ENCODE assay signal across 28 cellular contexts in the genomic region with DNA sequence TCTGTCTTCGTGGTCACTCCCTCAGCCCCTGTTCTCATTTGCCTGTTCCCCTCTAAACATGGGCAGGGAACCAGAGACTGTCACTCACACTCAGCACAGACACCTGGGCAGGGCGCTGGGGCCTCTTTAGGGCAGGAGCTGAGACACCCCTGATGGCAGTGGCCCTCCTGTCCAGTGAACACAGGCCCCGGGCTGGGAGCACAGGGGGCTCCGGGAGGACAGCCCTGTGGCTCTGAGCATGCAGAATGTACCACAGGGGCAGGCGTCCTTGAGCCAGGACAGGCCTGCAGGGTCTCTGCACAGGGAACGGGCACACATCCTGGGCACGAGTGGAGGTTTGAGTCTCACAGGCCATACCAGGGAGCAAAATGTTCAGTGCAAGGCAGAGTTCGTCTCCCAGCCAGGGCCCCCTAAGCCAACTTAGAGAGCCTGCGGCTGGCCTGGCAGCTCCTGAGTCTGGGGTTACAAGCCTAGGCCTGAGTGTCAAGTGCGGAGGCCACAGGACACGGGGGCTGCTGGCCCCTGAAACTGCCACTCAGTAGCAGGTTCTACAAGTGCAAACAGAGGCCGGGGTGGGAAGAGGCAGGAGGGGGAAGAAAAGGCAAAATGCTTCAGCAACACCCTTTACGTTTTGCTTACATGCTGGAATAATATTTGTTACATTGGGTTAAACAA. TPM values are rescaled to one million over a fixed set of nuclear protein-coding genes. Genes with fewer than 3 reads are reported as not detected.
"Had no signal": no experiment of that assay in that cellular context is flagged by ENCODE, and none has a peak within 500 bp of the region (broad histone marks: within the 10 kb centered on the region; RNA-seq: fewer than 3 reads in every experiment).

No MANE protein-coding gene starts in this region.

- H3K4me3 Mint-ChIP-seq: activated CD8-positive, alpha-beta memory T cell treated with anti-CD3 and anti-CD28 coated beads, Interleukin-2, amount 10 ng/mL, durations not matched to agents 7 days and 5 days; activated naive CD8-positive, alpha-beta T cell treated with anti-CD3 and anti-CD28 coated beads, Interleukin-2, amount 50 U/mL, for 24 hours; activated T-cell treated with anti-CD3 and anti-CD28 coated beads, Interleukin-2, amount 50 U/mL, for 24 hours; activated T-helper 1 cell treated with anti-CD3 and anti-CD28 coated beads, Interleukin-12 subunit alpha, Interleukin-12 subunit beta, Interleukin-2, Interleukin-4 antibody, amounts not matched to agents 30 ng/mL and 10 ng/mL and 1 ng/mL, durations not matched to agents 14 hours and 24 hours and 36 hours; brain; WTC11 had no signal

- H3K36me3 ChIP-seq: SJCRH30 had no signal

- H3K27ac ChIP-seq: PC-9, SJCRH30 had no signal

- H3K9me3 ChIP-seq: SK-N-SH had no signal

- DNase-seq: activated CD4-positive, alpha-beta T cell treated with anti-CD3 and anti-CD28 coated beads for 48 hours; activated CD4-positive, alpha-beta T cell treated with anti-CD3 and anti-CD28 coated beads, Interleukin-2, amount 50 U/mL, for 4 hours; activated CD4-positive, CD25-positive, alpha-beta regulatory T cell treated with anti-CD3 and anti-CD28 coated beads, Interleukin-2, amount 50 U/mL, for 72 hours; activated effector memory CD4-positive, alpha-beta T cell treated with Interleukin-2 at 50 U/mL for 16 hours; activated naive CD4-positive, alpha-beta T cell treated with Interleukin-2 at 50 U/mL for 16 hours; activated naive CD8-positive, alpha-beta T cell treated with anti-CD3 and anti-CD28 coated beads, Interleukin-2, amount 50 U/mL, for 24 hours; activated T-cell treated with anti-CD3 and anti-CD28 coated beads, Interleukin-2, amount 50 U/mL, for 24 hours; amniotic stem cell; cerebellar nuclear complex; Kasumi-1; NCI-H1105 treated with DMSO at 0.1 percent for 48 hours; NCI-H1436 treated with DMSO at 0.1 percent for 48 hours; NCI-H187; NCI-H2081 treated with DMSO at 0.1 percent for 48 hours; NCI-H446; NCI-H524; PC-9; Right ventricle myocardium superior; SJCRH30; SW 1271 had no signal

- H3K4me3 ChIP-seq: K562, PC-9, SJCRH30 had no signal

- H3K36me3 Mint-ChIP-seq: activated CD8-positive, alpha-beta memory T cell treated with anti-CD3 and anti-CD28 coated beads, Interleukin-2, amount 10 ng/mL, durations not matched to agents 7 days and 5 days; activated naive CD4-positive, alpha-beta T cell treated with anti-CD3 and anti-CD28 coated beads, Interleukin-2, amount 50 U/mL, for 72 hours; brain; WTC11 had no signal

- H2AFZ ChIP-seq: PC-9 had no signal

- H3K4me1 Mint-ChIP-seq: WTC11 had no signal

- H3K27ac Mint-ChIP-seq: activated CD8-positive, alpha-beta memory T cell treated with anti-CD3 and anti-CD28 coated beads, Interleukin-2, amount 10 ng/mL, durations not matched to agents 7 days and 5 days; activated naive CD4-positive, alpha-beta T cell treated with anti-CD3 and anti-CD28 coated beads, Interleukin-2, amount 50 U/mL, for 72 hours; activated naive CD8-positive, alpha-beta T cell treated with anti-CD3 and anti-CD28 coated beads, Interleukin-2, amount 50 U/mL, for 24 hours; activated T-cell treated with anti-CD3 and anti-CD28 coated beads, Interleukin-2, amount 50 U/mL, for 24 hours; activated T-helper 1 cell treated with anti-CD3 and anti-CD28 coated beads, Interleukin-12 subunit alpha, Interleukin-12 subunit beta, Interleukin-2, Interleukin-4 antibody, amounts not matched to agents 30 ng/mL and 10 ng/mL and 1 ng/mL, durations not matched to agents 14 hours and 24 hours and 36 hours; WTC11 had no signal

- H3K4me2 ChIP-seq: PC-9, SK-N-SH had no signal

- ATAC-seq: activated CD8-positive, alpha-beta memory T cell treated with anti-CD3 and anti-CD28 coated beads, Interleukin-2, amount 10 ng/mL, durations not matched to agents 7 days and 5 days; activated naive CD4-positive, alpha-beta T cell treated with anti-CD3 and anti-CD28 coated beads, Interleukin-2, amount 50 U/mL, for 72 hours; activated naive CD8-positive, alpha-beta T cell treated with anti-CD3 and anti-CD28 coated beads, Interleukin-2, amount 50 U/mL, for 24 hours; WTC11 had no signal

- H3K9me3 Mint-ChIP-seq: activated naive CD8-positive, alpha-beta T cell treated with anti-CD3 and anti-CD28 coated beads, Interleukin-2, amount 50 U/mL, for 24 hours; activated T-cell treated with anti-CD3 and anti-CD28 coated beads, Interleukin-2, amount 50 U/mL, for 24 hours; activated T-helper 1 cell treated with anti-CD3 and anti-CD28 coated beads, Interleukin-12 subunit alpha, Interleukin-12 subunit beta, Interleukin-2, Interleukin-4 antibody, amounts not matched to agents 30 ng/mL and 10 ng/mL and 1 ng/mL, durations not matched to agents 14 hours and 24 hours and 36 hours; WTC11 had no signal

- H3K9ac ChIP-seq: SK-N-SH had no signal

- FAIRE-seq: astrocyte, K562 had no signal

RNA-seq across cellular contexts. Expression of gene NKD2, which starts 55.9 kb away (rescaled TPM):
- total RNA-seq: SJCRH30 had no signal
- polyA plus RNA-seq: SK-N-SH had no signal
